Comparison of ENCODE assay signal across 10 cellular contexts in genomic region chr2:142140434-142140845, GRCh38. TPM values are rescaled to one million over a fixed set of nuclear protein-coding genes. Genes with fewer than 3 reads are reported as not detected.
DNase-seq lines count a peak whose midpoint lies in the region; ATAC-seq, FAIRE-seq and TF ChIP-seq lines count a peak whose summit lies in the region.
"Had no signal": no experiment of that assay in that cellular context is flagged by ENCODE, and none has a peak within 500 bp of the region (broad histone marks: within the 10 kb centered on the region; RNA-seq: fewer than 3 reads in every experiment).

No MANE protein-coding gene starts in this region.

- DNase-seq in GM06990 (ENCODE audit: extremely low read depth, insufficient read length) (peak; percentile 6), HS-27A (ENCODE audit: low read depth) (peak; percentile 2), RWPE2 (ENCODE audit: low spot score) (no peak), foreskin fibroblast (peak; percentile 9 to 57), uterus (no peak), NCI-H187 (lab: John Stamatoyannopoulos, UW) (no peak), H54 (ENCODE audit: insufficient read length, low spot score) (no peak)
- DNase-seq: naive B cell had no signal

- intact Hi-C loops in uterus (cut with DNase I; ENCODE audit: low total_unique reads) = no loop called here

- no peaks in the 10 kb centered on the region for H3K4me1 ChIP-seq in RWPE2 (ENCODE audit: insufficient read depth, poor library complexity, severe bottlenecking)
- no peaks in the 10 kb centered on the region for H3K4me1 ChIP-seq in uterus
- H3K4me1 ChIP-seq: SJSA1 had no signal

- FAIRE-seq in H54 (lab: Jason Lieb, UNC) = no peak

- H3K9me3 ChIP-seq in RWPE2 (ENCODE audit: severe bottlenecking) (no peaks in the 10 kb centered on the region), uterus (no peaks in the 10 kb centered on the region)
- H3K9me3 ChIP-seq: SJSA1 had no signal

- H3K36me3 ChIP-seq in GM06990 (ENCODE audit: control insufficient read depth, insufficient read depth, low read length) = no peaks in the 10 kb centered on the region
- no peaks in the 10 kb centered on the region for H3K36me3 ChIP-seq in RWPE2 (ENCODE audit: low read depth)
- no peaks in the 10 kb centered on the region for H3K36me3 ChIP-seq in uterus
- H3K36me3 ChIP-seq: SJSA1 had no signal

- TF ChIP-seq POLR2A in uterus (IDR thresholded peaks at IDR 0.05) (no peak), H54 (IDR thresholded peaks at IDR 0.05; ENCODE audit: low read depth, low read length) (no peak)

- no peaks in the 10 kb centered on the region for H3K27me3 ChIP-seq in GM06990 (replicated peaks; ENCODE audit: control insufficient read depth, insufficient read depth, low read length)
- peaks cover 14% of the 10 kb centered on the region for H3K27me3 ChIP-seq in RWPE2 (ENCODE audit: insufficient read depth, poor library complexity, severe bottlenecking)
- peaks cover 0 to 9% of the 10 kb centered on the region in 2 donors for H3K27me3 ChIP-seq in uterus

- ATAC-seq in RWPE2 (ENCODE audit: low read depth) (no peak), GM21360 (IDR thresholded peaks at IDR 0.05; ENCODE audit: unreplicated experiment) (no peak)

- no peak overlapping the region for H3K4me3 ChIP-seq in GM06990 (replicated peaks; ENCODE audit: low read depth, low read length)
- H3K4me3 ChIP-seq in RWPE2 (ENCODE audit: severe bottlenecking) = no peak overlapping the region
- H3K4me3 ChIP-seq in foreskin fibroblast (ENCODE audit: low read depth in 1 of 2, low read length in 2 of 2) = no peak overlapping the region
- no peak overlapping the region for H3K4me3 ChIP-seq in uterus
- H3K4me3 ChIP-seq: SJSA1 had no signal

- TF ChIP-seq CTCF in GM06990 (IDR thresholded peaks at IDR 0.05; ENCODE audit: insufficient read depth, low read length, poor library complexity, severe bottlenecking) (peak; percentile 46), RWPE2 (IDR thresholded peaks at IDR 0.05; ENCODE audit: poor library complexity, severe bottlenecking) (peak; percentile 87), foreskin fibroblast (IDR thresholded peaks at IDR 0.05; ENCODE audit: low read depth, low read length) (peak; percentile 43), uterus (IDR thresholded peaks at IDR 0.05) (peak in 3 of 4 experiments; percentile 6 to 40 (median 34))

- no peak overlapping the region for H3K27ac ChIP-seq in RWPE2 (ENCODE audit: poor library complexity, severe bottlenecking)
- H3K27ac ChIP-seq in uterus = no peak overlapping the region
- H3K27ac ChIP-seq: SJSA1 had no signal

RNA-seq across cellular contexts. Expression of gene LRP1B, which starts 9.6 kb away (rescaled TPM):
- total RNA-seq in uterus = 1 to 10 TPM in 1 of 4 donors, under 1 TPM in 2, not detected in 1; 0.29 to 7.3 (median 0.79) TPM

Comparison
In these comparisons a context has a peak if more than half of its experiments do, and no peak if none do; other contexts are left out.
1. DNase-seq: peak in GM06990 (single experiment), HS-27A (single experiment) and foreskin fibroblast (2 of 2); none in RWPE2 (single experiment), uterus (0 of 2), NCI-H187 (0 of 2) and H54 (single experiment).
2. CTCF ChIP-seq: peak in every context shown above with its lines; median percentile 87 in RWPE2; 46 in GM06990; 43 in foreskin fibroblast; 34 in uterus.